24 cellular contexts compared by ENCODE assay signal in the genomic region with DNA sequence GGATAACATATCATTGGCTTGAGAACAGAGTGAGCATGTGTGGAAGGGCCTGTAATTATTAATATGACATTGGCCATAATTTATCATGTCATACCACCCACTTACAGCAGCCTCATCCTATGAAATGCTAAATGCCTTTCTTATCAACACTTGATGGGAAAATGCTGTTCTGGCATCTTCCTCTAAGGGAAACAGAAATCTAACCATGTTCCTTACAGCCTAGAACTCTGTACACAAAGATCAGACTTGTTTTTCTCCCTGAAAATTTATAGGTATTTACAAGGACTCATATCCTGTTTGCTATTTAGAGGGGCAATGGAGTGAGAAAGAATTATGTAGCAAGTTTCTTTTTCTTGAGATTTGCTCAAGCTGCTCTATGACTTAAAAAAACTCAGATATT.
"Had no signal": no experiment of that assay in that cellular context is flagged by ENCODE, and none has a peak within 500 bp of the region (broad histone marks: within the 10 kb centered on the region; RNA-seq: fewer than 3 reads in every experiment).

No MANE protein-coding gene starts in this region.

- H3K27me3 ChIP-seq: gastroesophageal sphincter had no signal

- H3K79me2 ChIP-seq: parathyroid adenoma had no signal

- H2AFZ ChIP-seq: parathyroid adenoma had no signal

- H3K4me1 ChIP-seq: parathyroid adenoma, prostate gland had no signal

- DNase-seq: effector CD4-positive, alpha-beta T cell; endodermal cell; erythroblast; foreskin fibroblast; glutamatergic neuron; kidney; left cardiac atrium; left ventricle myocardium superior; mesendoderm; naive B cell; nephron progenitor cell; stimulated activated CD4-positive, alpha-beta T cell treated with anti-CD3 and anti-CD28 coated beads, Interleukin-2, amount 100 ng/mL, for 24 hours; stimulated activated CD4-positive, alpha-beta T cell treated with anti-CD3 and anti-CD28 coated beads, Interleukin-4, amount 100 ng/mL, for 4 hours; stimulated activated naive B cell treated with anti-CD40 and anti-IgM and Interleukin-4, amounts not matched to agents 10 μg/mL and 1 μg/mL and 100 μg/mL, for 72 hours; stimulated activated naive CD8-positive, alpha-beta T cell treated with anti-CD3 and anti-CD28 coated beads, Interleukin-15, amount 100 ng/mL, for 72 hours; trophoblast cell had no signal

- ATAC-seq: gastroesophageal sphincter; left cardiac atrium; left ventricle myocardium superior; sciatic nerve; stimulated activated naive B cell treated with anti-CD40 and anti-IgM and Interleukin-4, amounts not matched to agents 10 μg/mL and 1 μg/mL and 100 μg/mL, for 72 hours; stimulated activated naive CD8-positive, alpha-beta T cell treated with anti-CD3 and anti-CD28 coated beads, Interleukin-15, amount 100 ng/mL, for 72 hours had no signal

- H3K36me3 ChIP-seq: gastroesophageal sphincter, prostate gland, thoracic aorta had no signal

- H3K27ac ChIP-seq: coronary artery, gastroesophageal sphincter, parathyroid adenoma, thoracic aorta had no signal

- H3K4me3 ChIP-seq: coronary artery, gastroesophageal sphincter, lung, prostate gland, thoracic aorta had no signal

- H3K9ac ChIP-seq: parathyroid adenoma had no signal

- H3K9me3 ChIP-seq: gastroesophageal sphincter, prostate gland, thoracic aorta had no signal

- FAIRE-seq: endothelial cell of umbilical vein, kidney had no signal
